ENCODE assay signal across 20 cellular contexts in the genomic region with DNA sequence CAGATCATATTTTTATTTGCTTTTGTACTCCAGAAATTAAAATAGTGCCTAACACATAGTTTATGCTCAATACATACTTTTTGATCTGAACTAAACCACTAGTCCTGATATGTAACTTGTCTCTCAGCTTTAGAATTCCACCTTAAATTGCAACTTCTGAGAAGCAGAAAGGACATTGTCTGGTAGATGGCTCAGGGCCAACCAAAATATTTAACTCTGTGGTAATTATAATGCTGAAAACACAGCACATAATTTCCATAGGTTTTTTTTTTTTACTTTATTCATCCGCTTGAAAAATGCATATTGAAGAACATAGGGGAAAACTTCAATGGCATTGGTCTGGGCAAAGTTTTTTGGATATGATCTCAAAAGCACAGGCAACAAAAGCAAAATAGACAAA. TPM values are rescaled to one million over a fixed set of nuclear protein-coding genes. Genes with fewer than 3 reads are reported as not detected.
A peak's percentile ranks its signal among the peaks of the same experiment; 100 is the strongest.
DNase-seq lines count a peak whose midpoint lies in the region; ATAC-seq, FAIRE-seq and TF ChIP-seq lines count a peak whose summit lies in the region.
"Had no signal": no experiment of that assay in that cellular context is flagged by ENCODE, and none has a peak within 500 bp of the region (broad histone marks: within the 10 kb centered on the region; RNA-seq: fewer than 3 reads in every experiment).

No MANE protein-coding gene starts in this region.

- H3K27me3 ChIP-seq in HCT116 (ENCODE audit: insufficient read depth, low read length) (no peaks in the 10 kb centered on the region), astrocyte (ENCODE audit: insufficient read depth, low read length) (no peaks in the 10 kb centered on the region), fibroblast of lung (ENCODE audit: control insufficient read depth, insufficient read depth, low read length) (no peaks in the 10 kb centered on the region), uterus (no peaks in the 10 kb centered on the region)
- H3K27me3 ChIP-seq: adrenal gland had no signal

- no peaks in the 10 kb centered on the region for H3K9me2 ChIP-seq in HCT116 (ENCODE audit: insufficient read depth)

- no peaks in the 10 kb centered on the region for H3K79me2 ChIP-seq in HCT116 (ENCODE audit: insufficient read depth, low read length)
- no peaks in the 10 kb centered on the region for H3K79me2 ChIP-seq in astrocyte (ENCODE audit: insufficient read depth, low read length)
- no peaks in the 10 kb centered on the region for H3K79me2 ChIP-seq in fibroblast of lung (ENCODE audit: control insufficient read depth, insufficient read depth, low read length)

- peaks cover 3% of the 10 kb centered on the region for H3K36me3 Mint-ChIP-seq in astrocyte (ENCODE audit: low read depth, unreplicated experiment)
- H3K36me3 Mint-ChIP-seq in naive thymus-derived CD8-positive, alpha-beta T cell = no peaks in the 10 kb centered on the region

- POLR2A ChIA-PET in HCT116 (lab: Charles Lee) = no interaction called here
- POLR2A ChIA-PET in naive thymus-derived CD8-positive, alpha-beta T cell (lab: Charles Lee) = no interaction called here

- ATAC-seq in HCT116 (no peak), GM21619 (IDR thresholded peaks at IDR 0.05; ENCODE audit: unreplicated experiment) (no peak)
- no peak for ATAC-seq in naive thymus-derived CD8-positive, alpha-beta T cell
- ATAC-seq: psoas muscle had no signal

- H3K27ac ChIP-seq in HCT116 (ENCODE audit: low read depth, low read length) = no peak overlapping the region
- peak overlapping the region; percentile 49 for H3K27ac ChIP-seq in astrocyte (ENCODE audit: low read depth, low read length)
- no peak overlapping the region for H3K27ac ChIP-seq in fibroblast of lung (ENCODE audit: insufficient read depth, low read length)
- no peak overlapping the region for H3K27ac ChIP-seq in uterus
- H3K27ac ChIP-seq: adrenal gland, psoas muscle had no signal

- RAD21 ChIA-PET in HCT116 (lab: Charles Lee; ENCODE audit: low non-redundant PET in 1 of 2, low total read pairs in 2 of 2, uncharacterized antibody in 2 of 2, unreplicated experiment in 2 of 2) = no interaction called here

- no peak for FAIRE-seq in astrocyte (lab: Jason Lieb, UNC)

- intact Hi-C loops in HCT116 (cut with micrococcal nuclease) = no loop called here
- intact Hi-C loops in uterus (cut with DNase I; ENCODE audit: low total_unique reads) = no loop called here

- DNase-seq in HCT116 (ENCODE audit: low read depth, low spot score) = no peak
- peak; percentile 57 for DNase-seq in astrocyte (ENCODE audit: low read depth)
- DNase-seq in fibroblast of lung (ENCODE audit: low read depth in 2 of 2) = peak; percentile 70 to 74
- DNase-seq in pulmonary artery endothelial cell (ENCODE audit: low read depth, low spot score) = peak; percentile 77
- no peak for DNase-seq in naive thymus-derived CD8-positive, alpha-beta T cell
- no peak for DNase-seq in uterus
- DNase-seq in NCI-H146 treated with DMSO at 0.1 percent for 48 hours (lab: John Stamatoyannopoulos, UW; ENCODE audit: unreplicated experiment) = no peak
- DNase-seq: activated CD4-positive, alpha-beta T cell treated with anti-CD3 and anti-CD28 coated beads, Interleukin-2, amount 10 ng/mL, durations not matched to agents 7 days and 5 days; adrenal gland; endodermal cell; KBM-7; midbrain; NCI-H1048; NCI-H510A; psoas muscle; Right ventricle myocardium superior; T-helper 1 cell had no signal

- H3K4me1 ChIP-seq in HCT116 (ENCODE audit: control insufficient read depth in 1 of 2, insufficient read depth in 2 of 2, low read length in 2 of 2) (peaks cover 0 to 5% of the 10 kb centered on the region in 2 experiments; a peak in 1 of 4 replicates), astrocyte (ENCODE audit: insufficient read depth, low read length) (peaks cover 36% of the 10 kb centered on the region), fibroblast of lung (ENCODE audit: control insufficient read depth, extremely low read depth, insufficient read depth, low read length) (peaks cover 13% of the 10 kb centered on the region), uterus (no peaks in the 10 kb centered on the region)
- H3K4me1 ChIP-seq: adrenal gland, psoas muscle had no signal

- no TSS peak for BruUV-seq in HCT116 (replicated peaks; lab: Mats Ljungman, UMichigan)

- H3K9me3 ChIP-seq in HCT116 (ENCODE audit: control insufficient read depth in 1 of 2, insufficient read depth in 1 of 2, low read depth in 1 of 2, low read length in 2 of 2) (no peaks in the 10 kb centered on the region), astrocyte (ENCODE audit: insufficient read depth, low read depth, low read length) (no peaks in the 10 kb centered on the region), fibroblast of lung (ENCODE audit: control insufficient read depth, insufficient read depth, low read depth, low read length) (no peaks in the 10 kb centered on the region), uterus (no peaks in the 10 kb centered on the region)
- H3K9me3 ChIP-seq: adrenal gland, psoas muscle had no signal

- no peaks in the 10 kb centered on the region for H4K20me1 ChIP-seq in HCT116 (ENCODE audit: insufficient read depth)
- H4K20me1 ChIP-seq in astrocyte (ENCODE audit: insufficient read depth, low read length) = no peaks in the 10 kb centered on the region
- no peaks in the 10 kb centered on the region for H4K20me1 ChIP-seq in fibroblast of lung (ENCODE audit: control insufficient read depth, extremely low read depth, insufficient read depth, low read length)

- no peak for TF ChIP-seq RAD21 in HCT116 (IDR thresholded peaks at IDR 0.05; ENCODE audit: low read depth)

- TF ChIP-seq CTCF in HCT116 (IDR thresholded peaks at IDR 0.05 in 2 of 3, conservative IDR thresholded peaks at IDR 0.05 in 1 of 3; ENCODE audit: borderline replicate concordance in 1 of 3, insufficient read depth in 1 of 3, low read depth in 2 of 3, low read length in 2 of 3) = no peak
- no peak for TF ChIP-seq CTCF in astrocyte (IDR thresholded peaks at IDR 0.05; ENCODE audit: insufficient read depth, low read depth, low read length)
- no peak for TF ChIP-seq CTCF in fibroblast of lung (conservative IDR thresholded peaks at IDR 0.05 in 1 of 2, IDR thresholded peaks at IDR 0.05 in 1 of 2; ENCODE audit: low read depth in 1 of 2, low read length in 2 of 2)
- TF ChIP-seq CTCF in uterus (IDR thresholded peaks at IDR 0.05) = no peak

- H3K9me3 Mint-ChIP-seq in astrocyte (ENCODE audit: unreplicated experiment) = peaks cover 17% of the 10 kb centered on the region
- peaks cover 0 to 9% (median 2%) of the 10 kb centered on the region in 9 donors for H3K9me3 Mint-ChIP-seq in naive thymus-derived CD8-positive, alpha-beta T cell
- H3K9me3 Mint-ChIP-seq: activated CD4-positive, alpha-beta T cell treated with anti-CD3 and anti-CD28 coated beads, Interleukin-2, amount 10 ng/mL, durations not matched to agents 7 days and 5 days had no signal

- no peaks in the 10 kb centered on the region for H3K27me3 Mint-ChIP-seq in astrocyte (ENCODE audit: low read depth, unreplicated experiment)
- peaks cover 11 to 45% (median 26%) of the 10 kb centered on the region in 5 donors for H3K27me3 Mint-ChIP-seq in naive thymus-derived CD8-positive, alpha-beta T cell

- H2AFZ ChIP-seq in HCT116 (ENCODE audit: low read depth, low read length, poor library complexity, severe bottlenecking) (peak overlapping the region; percentile 32), astrocyte (ENCODE audit: low read depth, low read length) (no peak overlapping the region), fibroblast of lung (ENCODE audit: low read length) (no peak overlapping the region)

- no peaks in the 10 kb centered on the region for H3K36me3 ChIP-seq in HCT116 (ENCODE audit: control insufficient read depth in 1 of 2, insufficient read depth in 2 of 2, low read length in 2 of 2)
- H3K36me3 ChIP-seq in astrocyte (ENCODE audit: insufficient read depth, low read length) = no peaks in the 10 kb centered on the region
- no peaks in the 10 kb centered on the region for H3K36me3 ChIP-seq in fibroblast of lung (ENCODE audit: control insufficient read depth, insufficient read depth, low read length)
- H3K36me3 ChIP-seq in uterus = no peaks in the 10 kb centered on the region
- H3K36me3 ChIP-seq: adrenal gland had no signal

- H3K4me3 ChIP-seq in HCT116 (replicated peaks in 1 of 2; ENCODE audit: low read depth in 1 of 2, low read length in 2 of 2) (no peak overlapping the region), astrocyte (ENCODE audit: insufficient read depth, low read depth, low read length) (no peak overlapping the region), fibroblast of lung (replicated peaks in 1 of 4; ENCODE audit: control extremely low read depth in 1 of 4, insufficient read depth in 1 of 4, low read depth in 3 of 4, low read length in 4 of 4) (no peak overlapping the region), uterus (no peak overlapping the region)
- H3K4me3 ChIP-seq: adrenal gland, psoas muscle had no signal

- no peak overlapping the region for H3K27ac Mint-ChIP-seq in astrocyte (ENCODE audit: unreplicated experiment)
- no peak overlapping the region for H3K27ac Mint-ChIP-seq in naive thymus-derived CD8-positive, alpha-beta T cell
- H3K27ac Mint-ChIP-seq: activated CD4-positive, alpha-beta T cell treated with anti-CD3 and anti-CD28 coated beads, Interleukin-2, amount 10 ng/mL, durations not matched to agents 7 days and 5 days; endodermal cell had no signal

- no peak for TF ChIP-seq POLR2A in HCT116 (IDR thresholded peaks at IDR 0.05; ENCODE audit: borderline replicate concordance, extremely low read depth, insufficient read depth, insufficient read length)
- no peak for TF ChIP-seq POLR2A in uterus (IDR thresholded peaks at IDR 0.05)

- H3K4me2 ChIP-seq in HCT116 (ENCODE audit: low read length) = no peak overlapping the region
- H3K4me2 ChIP-seq in astrocyte (ENCODE audit: low read length) = peak overlapping the region; percentile 38
- H3K4me2 ChIP-seq in fibroblast of lung (ENCODE audit: extremely low read depth, insufficient read depth, low read length) = no peak overlapping the region

- H3K9ac ChIP-seq in HCT116 (ENCODE audit: low read length) = no peak overlapping the region
- H3K9ac ChIP-seq in astrocyte (ENCODE audit: low read length) = no peak overlapping the region
- H3K9ac ChIP-seq in fibroblast of lung (ENCODE audit: insufficient read depth, low read length) = no peak overlapping the region

- peaks cover 44% of the 10 kb centered on the region for H3K4me1 Mint-ChIP-seq in astrocyte (ENCODE audit: low read depth, unreplicated experiment)
- H3K4me1 Mint-ChIP-seq in naive thymus-derived CD8-positive, alpha-beta T cell = no peaks in the 10 kb centered on the region
- H3K4me1 Mint-ChIP-seq: activated CD4-positive, alpha-beta T cell treated with anti-CD3 and anti-CD28 coated beads, Interleukin-2, amount 10 ng/mL, durations not matched to agents 7 days and 5 days had no signal

- no peak overlapping the region for H3K4me3 Mint-ChIP-seq in astrocyte (ENCODE audit: unreplicated experiment)
- H3K4me3 Mint-ChIP-seq in naive thymus-derived CD8-positive, alpha-beta T cell = no peak overlapping the region
- H3K4me3 Mint-ChIP-seq: activated CD4-positive, alpha-beta T cell treated with anti-CD3 and anti-CD28 coated beads, Interleukin-2, amount 10 ng/mL, durations not matched to agents 7 days and 5 days; endodermal cell had no signal

- CTCF ChIA-PET in HCT116 (lab: Charles Lee) = no interaction called here

RNA-seq across cellular contexts. Expression of gene AREG, which starts 59.3 kb away (rescaled TPM):
- total RNA-seq in HCT116 (2021; ENCODE audit: unreplicated experiment) (739 TPM), astrocyte (0.79 and 1.5 TPM in 2 replicates), fibroblast of lung (1.5 and 2.0 TPM in 2 replicates), pulmonary artery endothelial cell (0.20 and 0.32 TPM in 2 replicates), uterus (under 1 TPM in 2 of 4 donors, not detected in 2; 0.26 to 0.28 TPM)
- 858 and 927 TPM in 2 replicates for polyA plus RNA-seq in HCT116 (2012)
- polyA plus RNA-seq in fibroblast of lung = 0.50 and 3.9 TPM in 2 replicates
- 0.28 and 3.5 TPM in 2 replicates for polyA plus RNA-seq in fibroblast of lung (2012)
- 0.37 TPM in 1 of 2 replicates, not detected in the other for polyA minus RNA-seq in fibroblast of lung (ENCODE audit: low replicate concordance)
- total RNA-seq in naive thymus-derived CD8-positive, alpha-beta T cell = under 1 TPM; 0.47 to 0.52 TPM
- 1 to 10 TPM in 2 of 3 donors, under 1 TPM in 1; 0.98 to 9.0 (median 2.2) TPM for polyA plus RNA-seq in naive thymus-derived CD8-positive, alpha-beta T cell
- total RNA-seq: chondrocyte had no signal
- polyA plus RNA-seq: neural cell had no signal

Comparison
In these comparisons a context has a peak if more than half of its experiments do, and no peak if none do; other contexts are left out.
1. DNase-seq: peak in astrocyte (single experiment), fibroblast of lung (2 of 2) and pulmonary artery endothelial cell (single experiment); none in HCT116 (single experiment), naive thymus-derived CD8-positive, alpha-beta T cell (0 of 10), uterus (0 of 2) and NCI-H146 treated with DMSO at 0.1 percent for 48 hours (single experiment).
2. RNA of gene AREG, which starts 59.3 kb away (total RNA-seq): 739 TPM in HCT116 (single experiment); 1.5 to 2.0 TPM in fibroblast of lung, 0.79 to 1.5 TPM in astrocyte, 0.47 to 0.52 TPM in naive thymus-derived CD8-positive, alpha-beta T cell, 0.26 to 0.28 TPM in uterus and 0.20 to 0.32 TPM in pulmonary artery endothelial cell; every median in the first group is over 100 times any median in the second.